26 cellular contexts compared by ENCODE assay signal in genomic region chr11:115665345-115665901, GRCh38.
A peak's percentile ranks its signal among the peaks of the same experiment; 100 is the strongest.
DNase-seq lines count a peak whose midpoint lies in the region; FAIRE-seq and TF ChIP-seq lines count a peak whose summit lies in the region.
"Had no signal": no experiment of that assay in that cellular context is flagged by ENCODE, and none has a peak within 500 bp of the region (broad histone marks: within the 10 kb centered on the region; RNA-seq: fewer than 3 reads in every experiment).

No MANE protein-coding gene starts in this region.

- no peaks in the 10 kb centered on the region for H4K20me1 ChIP-seq in astrocyte (ENCODE audit: insufficient read depth, low read length)

- in situ Hi-C loops in brain microvascular endothelial cell (cut with HindIII; ENCODE audit: low pct_ligation_motif_present, low sequenced_read_pairs) = no loop called here

- H3K4me2 ChIP-seq in astrocyte (ENCODE audit: low read length) = peak overlapping the region; percentile 31
- H3K4me2 ChIP-seq: SK-N-SH had no signal

- peaks cover 3% of the 10 kb centered on the region for H3K9me3 Mint-ChIP-seq in astrocyte (ENCODE audit: unreplicated experiment)
- H3K9me3 Mint-ChIP-seq: activated CD4-positive, alpha-beta memory T cell treated with anti-CD3 and anti-CD28 coated beads for 36 hours; activated T-helper 2 cell treated with anti-CD3 and anti-CD28 coated beads, Interferon-gamma antibody, Interleukin-2, Interleukin-4, amounts not matched to agents 10 μg/mL and 5 μg/mL and 100 μg/mL, durations not matched to agents 14 hours and 24 hours and 36 hours; T-helper 1 cell treated with Interleukin-12 subunit alpha and Interleukin-12 subunit beta and Interleukin-4 antibody, amounts not matched to agents 30 μg/mL and 1 μg/mL, for 36 hours had no signal

- peaks cover 16% of the 10 kb centered on the region for H3K36me3 Mint-ChIP-seq in astrocyte (ENCODE audit: low read depth, unreplicated experiment)
- H3K36me3 Mint-ChIP-seq: activated CD4-positive, alpha-beta memory T cell treated with anti-CD3 and anti-CD28 coated beads for 36 hours; activated naive CD8-positive, alpha-beta T cell; IgD-negative memory B cell had no signal

- H3K9me3 ChIP-seq in astrocyte (ENCODE audit: insufficient read depth, low read depth, low read length) (no peaks in the 10 kb centered on the region), prostate gland (no peaks in the 10 kb centered on the region)
- H3K9me3 ChIP-seq: SK-N-SH had no signal

- no peak overlapping the region for H3K9ac ChIP-seq in astrocyte (ENCODE audit: low read length)
- H3K9ac ChIP-seq: SK-N-SH had no signal

- peak overlapping the region; percentile 67 for H3K4me3 Mint-ChIP-seq in astrocyte (ENCODE audit: unreplicated experiment)
- H3K4me3 Mint-ChIP-seq: activated CD4-positive, alpha-beta memory T cell treated with anti-CD3 and anti-CD28 coated beads for 36 hours; activated naive CD8-positive, alpha-beta T cell; IgD-negative memory B cell; T-helper 1 cell treated with Interleukin-12 subunit alpha and Interleukin-12 subunit beta and Interleukin-4 antibody, amounts not matched to agents 30 μg/mL and 1 μg/mL, for 36 hours had no signal

- H3K79me2 ChIP-seq in astrocyte (ENCODE audit: insufficient read depth, low read length) = no peaks in the 10 kb centered on the region

- TF ChIP-seq CTCF in astrocyte (IDR thresholded peaks at IDR 0.05; ENCODE audit: insufficient read depth, low read depth, low read length) (no peak), brain microvascular endothelial cell (IDR thresholded peaks at IDR 0.05; ENCODE audit: low read depth, low read length, missing control alignments) (no peak), prostate gland (IDR thresholded peaks at IDR 0.05) (no peak)

- 78% methylated on average over 10 of the region's 11 CpGs for WGBS in prostate gland

- no peak for TF ChIP-seq POLR2A in prostate gland (IDR thresholded peaks at IDR 0.05)

- intact Hi-C loops in prostate gland (cut with DNase I) = no loop called here

- DNase-seq in Ammon's horn (ENCODE audit: low spot score) (peak; percentile 18), NCI-H1092 treated with DMSO at 0.1 percent for 48 hours (lab: John Stamatoyannopoulos, UW) (peak; percentile 62), astrocyte (ENCODE audit: low read depth) (no peak), iPS-NIHi11 (ENCODE audit: low spot score) (peak; percentile 32), NCI-H1417 (lab: John Stamatoyannopoulos, UW) (no peak), brain microvascular endothelial cell (no peak), prostate gland (ENCODE audit: low spot score) (no peak), NCI-H2029 (lab: John Stamatoyannopoulos, UW) (no peak)
- DNase-seq: ACHN; activated CD4-positive, alpha-beta memory T cell treated with anti-CD3 and anti-CD28 coated beads for 36 hours; activated CD4-positive, CD25-positive, alpha-beta regulatory T cell treated with anti-CD3 and anti-CD28 coated beads, Interleukin-2, amount 50 U/mL, for 72 hours; activated CD8-positive, alpha-beta memory T cell treated with anti-CD3 and anti-CD28 coated beads, Interleukin-2, amount 50 U/mL, for 4 hours; cortex of kidney; DMS53; hippocampal formation; NCI-H1048; NCI-H2029 treated with DMSO at 0.1 percent for 48 hours; NCI-H524 treated with DMSO at 0.1 percent for 48 hours; occipital lobe; RPMI8226; SK-N-SH; trophoblast cell had no signal

- no peaks in the 10 kb centered on the region for H3K27me3 Mint-ChIP-seq in astrocyte (ENCODE audit: low read depth, unreplicated experiment)

- H3K4me1 ChIP-seq in astrocyte (ENCODE audit: insufficient read depth, low read length) = peaks cover 9% of the 10 kb centered on the region
- H3K4me1 ChIP-seq in prostate gland (replicated peaks) = no peaks in the 10 kb centered on the region

- H3K4me1 Mint-ChIP-seq in astrocyte (ENCODE audit: low read depth, unreplicated experiment) = peaks cover 19% of the 10 kb centered on the region
- H3K4me1 Mint-ChIP-seq: IgD-negative memory B cell had no signal

- no peak overlapping the region for H3K27ac ChIP-seq in astrocyte (ENCODE audit: low read depth, low read length)
- H3K27ac ChIP-seq in brain microvascular endothelial cell = no peak overlapping the region
- H3K27ac ChIP-seq in prostate gland = no peak overlapping the region

- no peak overlapping the region for H3K27ac Mint-ChIP-seq in astrocyte (ENCODE audit: unreplicated experiment)
- H3K27ac Mint-ChIP-seq: activated CD4-positive, alpha-beta memory T cell treated with anti-CD3 and anti-CD28 coated beads for 36 hours; activated naive CD8-positive, alpha-beta T cell; activated T-helper 2 cell treated with anti-CD3 and anti-CD28 coated beads, Interferon-gamma antibody, Interleukin-2, Interleukin-4, amounts not matched to agents 10 μg/mL and 5 μg/mL and 100 μg/mL, durations not matched to agents 14 hours and 24 hours and 36 hours; IgD-negative memory B cell; T-helper 1 cell treated with Interleukin-12 subunit alpha and Interleukin-12 subunit beta and Interleukin-4 antibody, amounts not matched to agents 30 μg/mL and 1 μg/mL, for 36 hours had no signal

- no peaks in the 10 kb centered on the region for H3K27me3 ChIP-seq in astrocyte (ENCODE audit: insufficient read depth, low read length)
- H3K27me3 ChIP-seq in brain microvascular endothelial cell (replicated peaks) = no peaks in the 10 kb centered on the region
- H3K27me3 ChIP-seq in prostate gland (replicated peaks; ENCODE audit: insufficient read depth) = no peaks in the 10 kb centered on the region

- H2AFZ ChIP-seq in astrocyte (ENCODE audit: low read depth, low read length) = peak overlapping the region; percentile 16

- FAIRE-seq in astrocyte (lab: Jason Lieb, UNC) = no peak

- no peaks in the 10 kb centered on the region for H3K36me3 ChIP-seq in astrocyte (ENCODE audit: insufficient read depth, low read length)
- H3K36me3 ChIP-seq in brain microvascular endothelial cell (replicated peaks) = no peaks in the 10 kb centered on the region
- H3K36me3 ChIP-seq in prostate gland = no peaks in the 10 kb centered on the region

- H3K4me3 ChIP-seq in astrocyte (ENCODE audit: insufficient read depth, low read depth, low read length) (no peak overlapping the region), brain microvascular endothelial cell (ENCODE audit: low read depth, low read length) (no peak overlapping the region), prostate gland (no peak overlapping the region)

Comparison
In these comparisons a context has a peak if more than half of its experiments do, and no peak if none do; other contexts are left out.
1. DNase-seq: peak in Ammon's horn (single experiment), NCI-H1092 treated with DMSO at 0.1 percent for 48 hours (single experiment) and iPS-NIHi11 (single experiment); none in astrocyte (single experiment), NCI-H1417 (0 of 3), brain microvascular endothelial cell (single experiment), prostate gland (single experiment) and NCI-H2029 (single experiment).